ENCODE assay signal across 21 cellular contexts in the genomic region with DNA sequence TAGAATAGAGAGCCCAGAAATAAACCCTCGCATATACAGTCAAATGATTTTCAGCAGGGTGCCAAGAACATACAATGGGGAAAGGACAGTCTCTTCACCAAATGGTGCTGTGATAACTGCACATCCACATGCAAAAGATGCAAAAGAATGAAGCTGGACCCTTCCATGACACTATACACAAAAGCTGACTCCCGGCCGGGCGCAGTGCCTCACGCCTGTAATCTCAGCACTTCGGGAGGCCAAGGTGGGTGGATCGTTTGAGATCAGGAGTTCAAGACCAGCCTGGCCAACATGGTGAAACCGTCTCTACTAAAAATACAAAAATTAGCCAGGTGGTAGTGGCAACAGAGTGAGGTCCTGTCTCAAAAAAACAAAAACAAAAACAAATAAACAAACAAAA.
"Had no signal": no experiment of that assay in that cellular context is flagged by ENCODE, and none has a peak within 500 bp of the region (broad histone marks: within the 10 kb centered on the region; RNA-seq: fewer than 3 reads in every experiment).

No MANE protein-coding gene starts in this region.

- H3K27me3 ChIP-seq: gastrocnemius medialis, right lobe of liver, testis had no signal

- H3K27ac ChIP-seq: epithelial cell of prostate, esophagus muscularis mucosa, gastrocnemius medialis, psoas muscle, right lobe of liver, testis, tibial nerve had no signal

- ATAC-seq: gastrocnemius medialis; left colon; left ventricle myocardium superior; naive thymus-derived CD4-positive, alpha-beta T cell; psoas muscle; right lobe of liver; stimulated activated naive B cell treated with anti-CD40 and anti-IgM and Interleukin-4, amounts not matched to agents 10 μg/mL and 1 μg/mL and 100 μg/mL, for 72 hours; stimulated activated naive CD8-positive, alpha-beta T cell treated with anti-CD3 and anti-CD28 coated beads, Interleukin-15, amount 100 ng/mL, for 72 hours had no signal

- H3K27me3 Mint-ChIP-seq: stimulated activated naive B cell treated with anti-CD40 and anti-IgM and Interleukin-4, amounts not matched to agents 10 μg/mL and 1 μg/mL and 100 μg/mL, for 72 hours had no signal

- H3K36me3 ChIP-seq: esophagus muscularis mucosa, gastrocnemius medialis, right lobe of liver, tibial nerve had no signal

- H3K27ac Mint-ChIP-seq: immature natural killer cell; naive thymus-derived CD4-positive, alpha-beta T cell; nephron progenitor cell; stimulated activated naive B cell treated with anti-CD40 and anti-IgM and Interleukin-4, amounts not matched to agents 10 μg/mL and 1 μg/mL and 100 μg/mL, for 72 hours had no signal

- H3K4me3 ChIP-seq: esophagus muscularis mucosa, gastrocnemius medialis, psoas muscle, right lobe of liver, testis, tibial nerve had no signal

- H3K4me1 ChIP-seq: esophagus muscularis mucosa, tibial nerve had no signal

- H3K36me3 Mint-ChIP-seq: immature natural killer cell; naive thymus-derived CD4-positive, alpha-beta T cell; stimulated activated naive B cell treated with anti-CD40 and anti-IgM and Interleukin-4, amounts not matched to agents 10 μg/mL and 1 μg/mL and 100 μg/mL, for 72 hours had no signal

- DNase-seq: effector memory CD4-positive, alpha-beta T cell; gastrocnemius medialis; glutamatergic neuron; immature natural killer cell; mesendoderm; naive thymus-derived CD4-positive, alpha-beta T cell; nephron progenitor cell; psoas muscle; retina; stimulated activated CD4-positive, alpha-beta T cell treated with anti-CD3 and anti-CD28 coated beads, Interleukin-15, amount 100 ng/mL, for 24 hours; stimulated activated CD4-positive, alpha-beta T cell treated with anti-CD3 and anti-CD28 coated beads, Interleukin-1b, Interleukin-23, amount 100 ng/mL, for 48 hours; stimulated activated CD4-positive, alpha-beta T cell treated with anti-CD3 and anti-CD28 coated beads, Interleukin-4, amount 100 ng/mL, for 24 hours; stimulated activated naive B cell treated with anti-CD40 and anti-IgM and Interleukin-4, amounts not matched to agents 10 μg/mL and 1 μg/mL and 100 μg/mL, for 72 hours; stimulated activated naive CD8-positive, alpha-beta T cell treated with anti-CD3 and anti-CD28 coated beads, Interleukin-15, amount 100 ng/mL, for 72 hours; testis had no signal

- H3K9me3 Mint-ChIP-seq: immature natural killer cell; naive thymus-derived CD4-positive, alpha-beta T cell; nephron progenitor cell; stimulated activated naive B cell treated with anti-CD40 and anti-IgM and Interleukin-4, amounts not matched to agents 10 μg/mL and 1 μg/mL and 100 μg/mL, for 72 hours; stimulated activated naive CD8-positive, alpha-beta T cell treated with anti-CD3 and anti-CD28 coated beads, Interleukin-15, amount 100 ng/mL, for 72 hours had no signal

- H3K9me3 ChIP-seq: esophagus muscularis mucosa, gastrocnemius medialis, psoas muscle, right lobe of liver, testis, tibial nerve had no signal

- H3K4me3 Mint-ChIP-seq: immature natural killer cell; naive thymus-derived CD4-positive, alpha-beta T cell; nephron progenitor cell; stimulated activated naive B cell treated with anti-CD40 and anti-IgM and Interleukin-4, amounts not matched to agents 10 μg/mL and 1 μg/mL and 100 μg/mL, for 72 hours; stimulated activated naive CD8-positive, alpha-beta T cell treated with anti-CD3 and anti-CD28 coated beads, Interleukin-15, amount 100 ng/mL, for 72 hours had no signal
